In genomic region chr16:55236655-55237054, GRCh38 we compare ENCODE assay signal across 1 cellular context.
TF ChIP-seq lines count a peak whose summit lies in the region.

No MANE protein-coding gene starts in this region.

TF ChIP-seq in HEK293T, 16 proteins besides CTCF, POLR2A, EP300 and RAD21 (continued from another document):
- TF ChIP-seq FOXM1 (IDR thresholded peaks at IDR 0.05; ENCODE audit: borderline replicate concordance) = no peak
- TF ChIP-seq ELF4 (IDR thresholded peaks at IDR 0.05) = no peak
- no peak for TF ChIP-seq L3MBTL2 (conservative IDR thresholded peaks at IDR 0.05)
- TF ChIP-seq HDGF (IDR thresholded peaks at IDR 0.05; ENCODE audit: borderline replicate concordance) = no peak
